ENCODE assay signal across 32 cellular contexts in the genomic region with DNA sequence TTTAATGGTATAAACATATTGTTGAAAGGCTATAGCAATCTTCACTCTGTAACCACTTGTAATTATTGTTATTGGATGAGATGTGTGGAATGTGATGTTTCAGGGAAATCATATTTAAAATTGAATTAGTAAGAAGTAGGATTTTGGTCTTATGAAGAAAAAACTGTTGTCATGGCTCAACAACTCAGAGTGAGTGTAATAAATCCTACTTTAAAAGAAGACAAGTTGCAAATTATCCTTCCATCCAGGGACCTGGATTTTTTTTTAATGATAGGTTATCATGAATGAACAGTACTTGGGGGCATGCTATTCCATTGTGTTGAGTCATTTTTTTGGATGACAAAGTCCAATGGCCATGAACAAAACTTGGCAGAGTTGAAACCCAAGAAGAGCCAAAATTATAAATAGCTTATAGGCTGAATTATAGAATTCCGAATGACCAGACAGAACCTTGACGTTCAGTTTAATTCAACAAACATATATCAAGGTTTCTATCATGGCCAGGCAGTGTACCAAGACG.
"Had no signal": no experiment of that assay in that cellular context is flagged by ENCODE, and none has a peak within 500 bp of the region (broad histone marks: within the 10 kb centered on the region; RNA-seq: fewer than 3 reads in every experiment).

No MANE protein-coding gene starts in this region.

- ATAC-seq: activated CD8-positive, alpha-beta T cell treated with anti-CD3 and anti-CD28 coated beads for 36 hours; activated naive CD4-positive, alpha-beta T cell treated with anti-CD3 and anti-CD28 coated beads, Interleukin-2, amount 50 U/mL, for 72 hours; activated T-cell treated with anti-CD3 and anti-CD28 coated beads, Interleukin-2, amount 50 U/mL, for 4 hours; Right ventricle myocardium inferior had no signal

- DNase-seq: activated CD4-positive, alpha-beta T cell treated with anti-CD3 and anti-CD28 coated beads for 1 hour; activated CD4-positive, alpha-beta T cell treated with anti-CD3 and anti-CD28 coated beads, Interleukin-2, amount 10 ng/mL, durations not matched to agents 24 days and 14 days; activated CD4-positive, alpha-beta T cell treated with anti-CD3 and anti-CD28 coated beads, Interleukin-2, amount 50 U/mL, for 4 hours; activated CD4-positive, CD25-positive, alpha-beta regulatory T cell; activated CD8-positive, alpha-beta T cell treated with anti-CD3 and anti-CD28 coated beads for 36 hours; activated gamma-delta T cell treated with Interleukin-2 at 50 U/mL for 16 hours; activated naive CD4-positive, alpha-beta T cell treated with anti-CD3 and anti-CD28 coated beads for 36 hours; activated T-cell treated with anti-CD3 and anti-CD28 coated beads for 4 hours; activated T-cell treated with anti-CD3 and anti-CD28 coated beads, Interleukin-2, amount 50 U/mL, for 4 hours; aorta; brain microvascular endothelial cell; central memory CD4-positive, alpha-beta T cell; MM.1S; MV-4-11; NCI-H1092; NCI-H1436 treated with DMSO at 0.1 percent for 48 hours; NCI-H1694 treated with DMSO at 0.1 percent for 48 hours; NCI-H2029 treated with DMSO at 0.1 percent for 48 hours; NCI-H2107; NCI-H2171; NCI-H2227 treated with DMSO at 0.1 percent for 48 hours; NCI-H446; NCI-H510A treated with DMSO at 0.1 percent for 48 hours; NCI-H526 treated with DMSO at 0.1 percent for 48 hours; NCI-H82; NK-92 treated with Interleukin-12 subunit alpha and Interleukin-12 subunit beta, amount 100 ng/mL, for 24 hours; PC-9; SIG-M5; T1000; WERI-Rb-1 had no signal
